In the genomic region with DNA sequence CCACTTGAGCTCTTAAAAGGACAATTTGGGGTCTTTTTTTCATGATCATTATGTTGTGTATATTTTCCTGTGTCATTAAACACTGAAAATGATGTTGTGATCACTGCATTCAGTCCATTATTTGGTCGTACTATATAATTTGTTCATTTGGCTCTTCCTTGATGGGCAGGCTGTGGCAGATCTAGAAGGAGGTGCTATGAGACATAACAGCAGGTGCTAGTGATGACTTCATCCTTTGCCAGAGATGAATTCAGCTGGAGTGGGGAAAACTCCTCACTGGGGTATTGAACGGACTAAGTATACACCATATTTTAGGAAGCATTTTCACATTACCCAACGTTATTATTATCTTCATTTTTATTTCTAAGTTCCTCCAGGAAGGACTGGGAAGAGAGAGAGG, we compare ENCODE assay signal across 12 cellular contexts. TPM values are rescaled to one million over a fixed set of nuclear protein-coding genes. Genes with fewer than 3 reads are reported as not detected.
A peak's percentile ranks its signal among the peaks of the same experiment; 100 is the strongest.
DNase-seq lines count a peak whose midpoint lies in the region; ATAC-seq and TF ChIP-seq lines count a peak whose summit lies in the region.
"Had no signal": no experiment of that assay in that cellular context is flagged by ENCODE, and none has a peak within 500 bp of the region (broad histone marks: within the 10 kb centered on the region; RNA-seq: fewer than 3 reads in every experiment).

No MANE protein-coding gene starts in this region.

- no peaks in the 10 kb centered on the region for H3K36me3 Mint-ChIP-seq in effector memory CD8-positive, alpha-beta T cell (ENCODE audit: insufficient read depth)
- H3K36me3 Mint-ChIP-seq: mesothelial cell of epicardium had no signal

- no peak overlapping the region for H4K91ac ChIP-seq in mesenchymal stem cell (ENCODE audit: low read length)

- peak overlapping the region in 1 of 2 donors; percentile 86 for H3K4me3 Mint-ChIP-seq in effector memory CD8-positive, alpha-beta T cell

- TF ChIP-seq CTCF in foreskin fibroblast (IDR thresholded peaks at IDR 0.05; ENCODE audit: low read depth, low read length), result no peak

- 100% methylated on average over 1 of the region's 3 CpGs for WGBS in mesenchymal stem cell

- H2BK5ac ChIP-seq in mesenchymal stem cell (ENCODE audit: low read depth, low read length, poor library complexity, severe bottlenecking), result no peak overlapping the region

- no peaks in the 10 kb centered on the region for H3K9me3 Mint-ChIP-seq in effector memory CD8-positive, alpha-beta T cell
- H3K9me3 Mint-ChIP-seq: mesothelial cell of epicardium had no signal

- H3K27me3 ChIP-seq in mesenchymal stem cell (ENCODE audit: control insufficient read depth in 1 of 2, insufficient read depth in 1 of 2, low read length in 2 of 2), result no peaks in the 10 kb centered on the region
- H3K27me3 ChIP-seq: dorsolateral prefrontal cortex, heart left ventricle had no signal

- no peak overlapping the region for H3K18ac ChIP-seq in mesenchymal stem cell (ENCODE audit: low read depth in 1 of 2, low read length in 2 of 2)

- DNase-seq in CD1c-positive myeloid dendritic cell (ENCODE audit: extremely low spot score), result peak; percentile 42
- peak; percentile 24 for DNase-seq in COR-L47 (lab: John Stamatoyannopoulos, UW)
- DNase-seq in NCI-H748 (lab: John Stamatoyannopoulos, UW; ENCODE audit: unreplicated experiment), result peak; percentile 72
- no peak for DNase-seq in effector memory CD8-positive, alpha-beta T cell
- DNase-seq in foreskin fibroblast, result no peak
- no peak for DNase-seq in mesenchymal stem cell
- DNase-seq: activated T-cell treated with anti-CD3 and anti-CD28 coated beads, Interleukin-2, amount 50 U/mL, for 1 hour; dorsolateral prefrontal cortex; heart left ventricle had no signal

- H3K4me2 ChIP-seq in mesenchymal stem cell (ENCODE audit: low read length, poor library complexity, severe bottlenecking), result no peak overlapping the region

- no peak overlapping the region for H3K23ac ChIP-seq in mesenchymal stem cell (ENCODE audit: low read length in 2 of 2)

- no peak for ATAC-seq in effector memory CD8-positive, alpha-beta T cell (replicated peaks)
- no peak for ATAC-seq in esophagus mucosa
- ATAC-seq: heart left ventricle, HepG2 had no signal

- H3K36me3 ChIP-seq in mesenchymal stem cell (ENCODE audit: control insufficient read depth in 1 of 2, insufficient read depth in 2 of 2, low read depth in 1 of 2, low read length in 2 of 2), result no peaks in the 10 kb centered on the region
- H3K36me3 ChIP-seq: heart left ventricle had no signal

- no peak overlapping the region for H2AK5ac ChIP-seq in mesenchymal stem cell (ENCODE audit: low read length, severe bottlenecking)

- H3K4me3 ChIP-seq in foreskin fibroblast (ENCODE audit: low read depth in 1 of 2, low read length in 2 of 2) (no peak overlapping the region), mesenchymal stem cell (ENCODE audit: insufficient read depth in 1 of 2, low read depth in 1 of 2, low read length in 2 of 2) (no peak overlapping the region)
- H3K4me3 ChIP-seq: dorsolateral prefrontal cortex, heart left ventricle had no signal

- H2BK15ac ChIP-seq in mesenchymal stem cell (ENCODE audit: low read depth, poor library complexity, severe bottlenecking), result no peak overlapping the region

- H3K27ac ChIP-seq in mesenchymal stem cell (ENCODE audit: low read length, poor library complexity, severe bottlenecking), result no peak overlapping the region

- no peaks in the 10 kb centered on the region for H3K27me3 Mint-ChIP-seq in effector memory CD8-positive, alpha-beta T cell

- H3K4me1 Mint-ChIP-seq in effector memory CD8-positive, alpha-beta T cell (ENCODE audit: low read depth in 2 of 2), result peaks cover 25 to 63% of the 10 kb centered on the region in 2 donors

- H3K4ac ChIP-seq in mesenchymal stem cell (ENCODE audit: low read depth in 1 of 2, low read length in 2 of 2), result no peak overlapping the region

- H3K9me3 ChIP-seq in mesenchymal stem cell (ENCODE audit: control insufficient read depth, low read length), result no peaks in the 10 kb centered on the region
- H3K9me3 ChIP-seq: heart left ventricle had no signal

- no peak overlapping the region for H2AFZ ChIP-seq in mesenchymal stem cell (ENCODE audit: low read depth, low read length)

- peak overlapping the region; percentile 46 to 97 for H3K27ac Mint-ChIP-seq in effector memory CD8-positive, alpha-beta T cell
- H3K27ac Mint-ChIP-seq: mesothelial cell of epicardium had no signal

- peaks cover 8% of the 10 kb centered on the region for H3K4me1 ChIP-seq in mesenchymal stem cell (ENCODE audit: control insufficient read depth, insufficient read depth, low read depth, low read length)

- H4K8ac ChIP-seq in mesenchymal stem cell (ENCODE audit: low read length), result no peak overlapping the region

- peaks cover 14% of the 10 kb centered on the region for H3K79me1 ChIP-seq in mesenchymal stem cell (replicated peaks; ENCODE audit: low read length, poor library complexity, severe bottlenecking)

- no peak overlapping the region for H2BK12ac ChIP-seq in mesenchymal stem cell (ENCODE audit: low read length in 2 of 2)

- H2BK120ac ChIP-seq in mesenchymal stem cell (ENCODE audit: low read depth, low read length), result no peak overlapping the region

- H3K14ac ChIP-seq in mesenchymal stem cell (ENCODE audit: low read length in 2 of 2), result no peak overlapping the region

- H3K9ac ChIP-seq in mesenchymal stem cell (ENCODE audit: low read length), result no peak overlapping the region

RNA-seq across cellular contexts. Expression of a gene that starts 12.0 kb away (rescaled TPM):
- 1.2 TPM for total RNA-seq in esophagus mucosa
- polyA plus RNA-seq in mesenchymal stem cell (2013, experiment 1 of 2), result 15.4 TPM
- polyA plus RNA-seq in mesenchymal stem cell (2013, experiment 2 of 2), result 14.4 TPM

Comparison
In these comparisons a context has a peak if more than half of its experiments do, and no peak if none do; other contexts are left out.
1. DNase-seq: peak in CD1c-positive myeloid dendritic cell (single experiment), COR-L47 (single experiment) and NCI-H748 (single experiment); none in effector memory CD8-positive, alpha-beta T cell (0 of 3), foreskin fibroblast (0 of 2) and mesenchymal stem cell (single experiment).